ENCODE assay signal across 21 cellular contexts in genomic region chr2:122077114-122077513, GRCh38.
DNase-seq lines count a peak whose midpoint lies in the region; ATAC-seq, FAIRE-seq and TF ChIP-seq lines count a peak whose summit lies in the region.
"Had no signal": no experiment of that assay in that cellular context is flagged by ENCODE, and none has a peak within 500 bp of the region (broad histone marks: within the 10 kb centered on the region; RNA-seq: fewer than 3 reads in every experiment).

No MANE protein-coding gene starts in this region.

- H3K79me2 ChIP-seq in HepG2 (ENCODE audit: insufficient read depth, low read length) (no peaks in the 10 kb centered on the region), osteoblast (ENCODE audit: insufficient read depth, low read length) (no peaks in the 10 kb centered on the region), trophoblast cell (ENCODE audit: control insufficient read depth, insufficient read depth, low read length, poor library complexity) (no peaks in the 10 kb centered on the region), PC-9 (ENCODE audit: low read depth) (no peaks in the 10 kb centered on the region)

- TF ChIP-seq EP300 in HepG2 (IDR thresholded peaks at IDR 0.05; ENCODE audit: low read depth in 2 of 2, low read length in 2 of 2), result no peak
- no peak for TF ChIP-seq EP300 in HepG2 (CRISPR knock-in tag; IDR thresholded peaks at IDR 0.05; ENCODE audit: borderline replicate concordance)

- H3K9me3 ChIP-seq in HepG2 (ENCODE audit: low read length) (no peaks in the 10 kb centered on the region), right lobe of liver (no peaks in the 10 kb centered on the region), osteoblast (ENCODE audit: low read depth, low read length) (no peaks in the 10 kb centered on the region), trophoblast cell (ENCODE audit: insufficient read depth, low read depth, low read length) (no peaks in the 10 kb centered on the region), PC-9 (ENCODE audit: insufficient read depth, low read depth) (no peaks in the 10 kb centered on the region)
- H3K9me3 ChIP-seq: A549; BLaER1 treated with 17β-estradiol and CSF1 and Interleukin-3, amounts not matched to agents 10 nM and 100 nM; Caco-2 had no signal

- no peak overlapping the region for H3K27ac ChIP-seq in HepG2 (ENCODE audit: extremely low read length, insufficient read depth, low read length)
- H3K27ac ChIP-seq in right lobe of liver, result no peak overlapping the region
- H3K27ac ChIP-seq in osteoblast (ENCODE audit: low read depth, low read length), result no peak overlapping the region
- H3K27ac ChIP-seq in trophoblast cell (ENCODE audit: low read depth, low read length), result no peak overlapping the region
- H3K27ac ChIP-seq in PC-9, result no peak overlapping the region
- H3K27ac ChIP-seq: 22Rv1; A549; BLaER1 treated with 17β-estradiol and CSF1 and Interleukin-3, amounts not matched to agents 10 nM and 100 nM; C4-2B had no signal

- TF ChIP-seq POLR2A in HepG2 (IDR thresholded peaks at IDR 0.05; ENCODE audit: insufficient read depth in 1 of 2, low read depth in 2 of 2, low read length in 2 of 2) (no peak), right lobe of liver (IDR thresholded peaks at IDR 0.05) (no peak), GM12891 (IDR thresholded peaks at IDR 0.05; ENCODE audit: low read depth, low read length) (no peak)

- BruUV-seq in HepG2 (replicated peaks; lab: Mats Ljungman, UMichigan) (no TSS peak), PC-9 (replicated peaks; lab: Mats Ljungman, UMichigan) (no TSS peak)

- no peaks in the 10 kb centered on the region for H3K36me3 ChIP-seq in HepG2 (replicated peaks in 1 of 2; ENCODE audit: control insufficient read depth in 1 of 2, insufficient read depth in 2 of 2, low read length in 2 of 2)
- H3K36me3 ChIP-seq in right lobe of liver, result no peaks in the 10 kb centered on the region
- H3K36me3 ChIP-seq in osteoblast (ENCODE audit: insufficient read depth, low read length), result no peaks in the 10 kb centered on the region
- H3K36me3 ChIP-seq in trophoblast cell (ENCODE audit: control insufficient read depth in 1 of 2, insufficient read depth in 2 of 2, low read length in 2 of 2), result no peaks in the 10 kb centered on the region
- H3K36me3 ChIP-seq in PC-9 (ENCODE audit: low read depth), result no peaks in the 10 kb centered on the region
- H3K36me3 ChIP-seq: BLaER1 treated with 17β-estradiol and CSF1 and Interleukin-3, amounts not matched to agents 10 nM and 100 nM had no signal

- in situ Hi-C loops in HepG2 (cut with HindIII; ENCODE audit: extremely low pct_ligation_motif_present, low pct_unique_long_range_greater_than_20kb), result no loop called here

- H3K4ac ChIP-seq in trophoblast cell (ENCODE audit: low read depth, low read length), result no peak overlapping the region

- H2AFZ ChIP-seq in HepG2 (ENCODE audit: low read length) (no peak overlapping the region), osteoblast (ENCODE audit: low read length) (no peak overlapping the region), trophoblast cell (ENCODE audit: insufficient read depth, low read length, poor library complexity) (peak overlapping the region; percentile 25), PC-9 (no peak overlapping the region)

- H4K20me1 ChIP-seq in HepG2 (ENCODE audit: insufficient read depth, low read length) (no peaks in the 10 kb centered on the region), osteoblast (ENCODE audit: insufficient read depth, low read length) (no peaks in the 10 kb centered on the region), PC-9 (ENCODE audit: insufficient read depth) (no peaks in the 10 kb centered on the region)
- H4K20me1 ChIP-seq: BLaER1 treated with 17β-estradiol and CSF1 and Interleukin-3, amounts not matched to agents 10 nM and 100 nM had no signal

- no peak overlapping the region for H3K9ac ChIP-seq in HepG2 (ENCODE audit: insufficient read depth, low read depth, low read length)
- no peak overlapping the region for H3K9ac ChIP-seq in trophoblast cell (ENCODE audit: low read length)
- H3K9ac ChIP-seq: BLaER1 treated with 17β-estradiol and CSF1 and Interleukin-3, amounts not matched to agents 10 nM and 100 nM had no signal

- ATAC-seq in HepG2, result no peak
- ATAC-seq in right lobe of liver, result no peak
- ATAC-seq: A549; CD8-positive, alpha-beta T cell had no signal

- H3K27me3 ChIP-seq in HepG2 (ENCODE audit: control insufficient read depth in 1 of 2, insufficient read depth in 2 of 2, low read length in 2 of 2) (no peaks in the 10 kb centered on the region; a peak in 2 of 5 replicates), right lobe of liver (no peaks in the 10 kb centered on the region), osteoblast (ENCODE audit: insufficient read depth, low read length) (no peaks in the 10 kb centered on the region), trophoblast cell (ENCODE audit: insufficient read depth, low read length) (no peaks in the 10 kb centered on the region), PC-9 (ENCODE audit: insufficient read depth, low read depth) (peaks cover 62% of the 10 kb centered on the region)
- H3K27me3 ChIP-seq: BLaER1 treated with 17β-estradiol and CSF1 and Interleukin-3, amounts not matched to agents 10 nM and 100 nM had no signal

- POLR2A ChIA-PET in HepG2 (lab: Yijun Ruan, JAX), result no interaction called here
- POLR2A ChIA-PET in PC-9 (lab: Charles Lee; ENCODE audit: unreplicated experiment), result no interaction called here

- no peak overlapping the region for H2BK120ac ChIP-seq in trophoblast cell (ENCODE audit: insufficient read depth, low read length, poor library complexity)

- no peak overlapping the region for H3K23ac ChIP-seq in trophoblast cell (ENCODE audit: low read length)

- H4K8ac ChIP-seq in trophoblast cell (ENCODE audit: low read depth, low read length), result no peak overlapping the region

- H2BK5ac ChIP-seq in trophoblast cell (ENCODE audit: low read depth, low read length, poor library complexity), result no peak overlapping the region

- H3K79me1 ChIP-seq in trophoblast cell (ENCODE audit: low read length), result peaks cover 3% of the 10 kb centered on the region

- WGBS in HepG2 (ENCODE audit: low lambda C conversion rate), result 54% methylated on average over 2 of the region's 3 CpGs
- WGBS in right lobe of liver (ENCODE audit: insufficient coverage, low coverage, low lambda C conversion rate, missing lambda C conversion rate), result 81% methylated on average over 2 of the region's 3 CpGs
- WGBS in trophoblast cell (ENCODE audit: extremely low coverage, insufficient coverage, insufficient read length), result no CpG with 5 or more reads among the region's 3 CpGs

- no peak overlapping the region for H3K4me2 ChIP-seq in HepG2 (ENCODE audit: low read depth, low read length)
- no peak overlapping the region for H3K4me2 ChIP-seq in osteoblast (ENCODE audit: insufficient read depth, low read length)
- no peak overlapping the region for H3K4me2 ChIP-seq in trophoblast cell (ENCODE audit: low read length)
- H3K4me2 ChIP-seq in PC-9, result no peak overlapping the region
- H3K4me2 ChIP-seq: A549; BLaER1 treated with 17β-estradiol and CSF1 and Interleukin-3, amounts not matched to agents 10 nM and 100 nM had no signal

- no peak overlapping the region for H3K18ac ChIP-seq in trophoblast cell (ENCODE audit: low read length)

- TF ChIP-seq CTCF in HepG2 (CRISPR knock-in tag; IDR thresholded peaks at IDR 0.05), result no peak
- no peak for TF ChIP-seq CTCF in right lobe of liver (IDR thresholded peaks at IDR 0.05)
- TF ChIP-seq CTCF in osteoblast (IDR thresholded peaks at IDR 0.05; ENCODE audit: extremely low read depth, low read depth, low read length), result no peak
- TF ChIP-seq CTCF in PC-9 (conservative IDR thresholded peaks at IDR 0.05), result no peak

- H3K9me2 ChIP-seq in PC-9 (ENCODE audit: insufficient read depth), result no peaks in the 10 kb centered on the region

- H3K4me1 ChIP-seq in HepG2 (ENCODE audit: insufficient read depth, low read length) (no peaks in the 10 kb centered on the region), right lobe of liver (no peaks in the 10 kb centered on the region), osteoblast (ENCODE audit: insufficient read depth, low read length) (no peaks in the 10 kb centered on the region), trophoblast cell (ENCODE audit: control insufficient read depth in 1 of 2, insufficient read depth in 2 of 2, low read length in 2 of 2) (peaks cover 14 to 16% of the 10 kb centered on the region in 2 experiments), PC-9 (replicated peaks; ENCODE audit: insufficient read depth) (no peaks in the 10 kb centered on the region)
- H3K4me1 ChIP-seq: A549 had no signal

- no peak overlapping the region for H2AK5ac ChIP-seq in trophoblast cell (ENCODE audit: low read length)

- H4K91ac ChIP-seq in trophoblast cell (ENCODE audit: low read depth, low read length), result peak overlapping the region; percentile 28

- no peaks in the 10 kb centered on the region for H3F3A ChIP-seq in PC-9 (ENCODE audit: insufficient read depth, low read depth)

- no peak overlapping the region for H3K14ac ChIP-seq in trophoblast cell (ENCODE audit: low read length)

- no peak for TF ChIP-seq RAD21 in HepG2 (CRISPR knock-in tag; IDR thresholded peaks at IDR 0.05)

- H2BK12ac ChIP-seq in trophoblast cell (ENCODE audit: low read length), result no peak overlapping the region

- no peak overlapping the region for H4K12ac ChIP-seq in trophoblast cell (ENCODE audit: low read depth, low read length)

- CTCF ChIA-PET in HepG2 (lab: Yijun Ruan, JAX; ENCODE audit: low intra/inter-chr PET ratio, low total read pairs) (no interaction called here), PC-9 (lab: Charles Lee) (no interaction called here)

- intact Hi-C loops in HepG2 (cut with micrococcal nuclease; ENCODE audit: unreplicated experiment), result no loop called here
- intact Hi-C loops in right lobe of liver (cut with DNase I), result no loop called here
- intact Hi-C loops in PC-9 (cut with micrococcal nuclease; ENCODE audit: unreplicated experiment), result no loop called here
- intact Hi-C loops in posterior cingulate gyrus (cut with DNase I), result no loop called here

- no peak for DNase-seq in HepG2 (ENCODE audit: low spot score)
- DNase-seq in right lobe of liver, result no peak
- DNase-seq in osteoblast (ENCODE audit: insufficient read length, low spot score, missing footprints), result peak; percentile 73
- no peak for DNase-seq in trophoblast cell
- no peak for DNase-seq in PC-9
- DNase-seq in GM12891 (ENCODE audit: insufficient read length, low spot score), result no peak
- DNase-seq in posterior cingulate gyrus, result no peak
- DNase-seq: AML-193; Caco-2; Calu3; CD4-positive, alpha-beta T cell; CD8-positive, alpha-beta T cell; DMS79 treated with DMSO at 0.1 percent for 48 hours; GF-D8 had no signal

- H3K4me3 ChIP-seq in HepG2 (replicated peaks in 1 of 3; ENCODE audit: insufficient read depth in 1 of 3, low read depth in 2 of 3, low read length in 3 of 3), result no peak overlapping the region
- H3K4me3 ChIP-seq in right lobe of liver, result no peak overlapping the region
- no peak overlapping the region for H3K4me3 ChIP-seq in osteoblast (ENCODE audit: insufficient read depth, low read length)
- no peak overlapping the region for H3K4me3 ChIP-seq in trophoblast cell (ENCODE audit: low read depth, low read length)
- H3K4me3 ChIP-seq in PC-9, result no peak overlapping the region
- H3K4me3 ChIP-seq: A549; BLaER1 treated with 17β-estradiol and CSF1 and Interleukin-3, amounts not matched to agents 10 nM and 100 nM had no signal

- FAIRE-seq in HepG2 (lab: Jason Lieb, UNC), result no peak
- no peak for FAIRE-seq in GM12891 (lab: Jason Lieb, UNC)
- FAIRE-seq: A549, G401.6, GM12892, GM18507 had no signal

TF ChIP-seq in HepG2, 621 proteins besides CTCF, POLR2A, EP300 and RAD21 (continues in another document):
- no peak for TF ChIP-seq MED13 (CRISPR knock-in tag; IDR thresholded peaks at IDR 0.05)
